1 cellular context compared by ENCODE assay signal in the genomic region with DNA sequence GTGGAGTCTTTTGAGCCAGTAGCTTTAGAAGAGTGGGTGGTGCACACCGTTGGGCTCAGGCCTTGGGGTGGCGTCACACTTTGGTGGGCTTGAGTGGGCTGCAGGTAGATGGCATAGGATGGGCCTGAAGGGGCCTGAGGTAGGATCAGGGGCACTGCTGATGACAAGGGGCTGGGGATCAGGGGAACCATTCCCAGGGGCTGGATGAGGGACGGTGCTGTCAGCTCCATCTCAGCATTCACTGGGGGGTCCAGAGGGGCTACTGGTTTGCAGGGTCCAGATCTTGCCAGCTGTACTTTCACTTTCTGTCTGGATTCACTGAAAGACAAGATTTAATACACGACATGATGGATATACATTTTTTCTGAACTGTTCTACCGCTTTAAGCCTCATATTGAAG.
A peak's percentile ranks its signal among the peaks of the same experiment; 100 is the strongest.
TF ChIP-seq lines count a peak whose summit lies in the region.

No MANE protein-coding gene starts in this region.

TF ChIP-seq in K562, 482 proteins besides CTCF, POLR2A, EP300 and RAD21:
- TF ChIP-seq SMARCB1 (IDR thresholded peaks at IDR 0.05; ENCODE audit: insufficient read length, low read depth), result no peak
- TF ChIP-seq POLR2G (IDR thresholded peaks at IDR 0.05; ENCODE audit: low read depth, low read length), result peak; percentile 44; the same call in 1 of the 2 replicates
